ENCODE assay signal across 13 cellular contexts in the genomic region with DNA sequence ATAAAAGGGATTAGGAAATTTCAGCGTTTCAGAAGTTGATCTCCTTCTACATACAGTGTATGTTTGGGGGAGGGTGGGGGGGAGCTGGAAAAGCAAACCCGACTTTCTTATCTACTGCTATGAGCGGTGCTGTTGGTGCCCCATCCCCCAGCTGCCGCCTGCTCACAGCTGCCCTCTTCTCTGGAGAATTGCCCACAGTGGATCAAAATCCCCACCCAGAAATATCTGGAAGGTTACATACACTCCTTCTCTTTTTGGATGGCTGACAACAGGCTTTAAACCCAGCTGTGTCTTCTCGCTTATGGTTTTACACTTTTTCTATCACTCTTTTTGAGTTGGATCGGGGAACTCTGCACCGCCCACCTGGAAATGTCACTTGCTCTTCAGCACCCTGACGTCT. TPM values are rescaled to one million over a fixed set of nuclear protein-coding genes. Genes with fewer than 3 reads are reported as not detected.
DNase-seq lines count a peak whose midpoint lies in the region; TF ChIP-seq lines count a peak whose summit lies in the region.
"Had no signal": no experiment of that assay in that cellular context is flagged by ENCODE, and none has a peak within 500 bp of the region (broad histone marks: within the 10 kb centered on the region; RNA-seq: fewer than 3 reads in every experiment).

No MANE protein-coding gene starts in this region.

- H3K9me3 ChIP-seq in SJCRH30 (replicated peaks) (no peaks in the 10 kb centered on the region), esophagus squamous epithelium (no peaks in the 10 kb centered on the region)
- no peaks in the 10 kb centered on the region for H3K9me3 ChIP-seq in CD4-positive, alpha-beta memory T cell (ENCODE audit: control insufficient read depth in 1 of 2, low read length in 2 of 2)
- H3K9me3 ChIP-seq: HAP-1 had no signal

- POLR2A ChIA-PET in CD4-positive, alpha-beta memory T cell (lab: Charles Lee; ENCODE audit: partially characterized antibody), result no interaction called here

- H3K4me3 ChIP-seq in SJCRH30 (no peak overlapping the region), esophagus squamous epithelium (no peak overlapping the region)
- no peak overlapping the region for H3K4me3 ChIP-seq in CD4-positive, alpha-beta memory T cell (ENCODE audit: low read length in 2 of 2)
- H3K4me3 ChIP-seq: HAP-1 had no signal

- TF ChIP-seq POLR2A in esophagus squamous epithelium (IDR thresholded peaks at IDR 0.05), result no peak

- H3K4me3 Mint-ChIP-seq in nephron, result peak overlapping the region in 2 of 3 experiments; percentile 31 to 54
- no peak overlapping the region for H3K4me3 Mint-ChIP-seq in CD4-positive, alpha-beta memory T cell
- H3K4me3 Mint-ChIP-seq in CD14-positive monocyte, result no peak overlapping the region

- intact Hi-C loops in CD4-positive, alpha-beta memory T cell (cut with micrococcal nuclease), result no loop called here
- intact Hi-C loops in CD14-positive monocyte (cut with micrococcal nuclease) (no loop called here), esophagus squamous epithelium (cut with DNase I) (no loop called here)

- H3K4me1 Mint-ChIP-seq in nephron, result peaks cover 48% of the 10 kb centered on the region
- no peaks in the 10 kb centered on the region for H3K4me1 Mint-ChIP-seq in CD4-positive, alpha-beta memory T cell
- no peaks in the 10 kb centered on the region for H3K4me1 Mint-ChIP-seq in CD14-positive monocyte

- no peak for TF ChIP-seq CTCF in nephron (IDR thresholded peaks at IDR 0.05; ENCODE audit: unreplicated experiment in 3 of 3)
- no peak for TF ChIP-seq CTCF in CD14-positive monocyte (IDR thresholded peaks at IDR 0.05)
- TF ChIP-seq CTCF in esophagus squamous epithelium (IDR thresholded peaks at IDR 0.05), result no peak

- WGBS in esophagus squamous epithelium, 2 donors, result 15 to 22% methylated on average over 8 of the region's 8 CpGs

- peak overlapping the region; percentile 36 for H3K27ac ChIP-seq in SJCRH30
- H3K27ac ChIP-seq in CD4-positive, alpha-beta memory T cell (ENCODE audit: low read depth, low read length), result no peak overlapping the region
- H3K27ac ChIP-seq in esophagus squamous epithelium, result no peak overlapping the region
- H3K27ac ChIP-seq: 22Rv1, C4-2B had no signal

- CTCF ChIA-PET in CD4-positive, alpha-beta memory T cell (lab: Charles Lee; ENCODE audit: partially characterized antibody), result no interaction called here

- DNase-seq in NCI-H1092 treated with DMSO at 0.1 percent for 48 hours (lab: John Stamatoyannopoulos, UW) (peak; percentile 14), NCI-H1092 (lab: John Stamatoyannopoulos, UW) (no peak), SJCRH30 (peak; percentile 62 to 68), CD14-positive monocyte (ENCODE audit: low spot score) (no peak), CD1c-positive myeloid dendritic cell (ENCODE audit: extremely low spot score) (no peak), esophagus squamous epithelium (lab: John Stamatoyannopoulos, UW) (no peak)
- DNase-seq in CD4-positive, alpha-beta memory T cell, result no peak
- DNase-seq: DMS53, GF-D8 had no signal

- H3K36me3 ChIP-seq in SJCRH30 (no peaks in the 10 kb centered on the region), esophagus squamous epithelium (no peaks in the 10 kb centered on the region)
- no peaks in the 10 kb centered on the region for H3K36me3 ChIP-seq in CD4-positive, alpha-beta memory T cell (ENCODE audit: insufficient read depth, low read length)
- H3K36me3 ChIP-seq: HAP-1 had no signal

- H3K4me1 ChIP-seq in SJCRH30, result peaks cover 14% of the 10 kb centered on the region
- no peaks in the 10 kb centered on the region for H3K4me1 ChIP-seq in CD4-positive, alpha-beta memory T cell (ENCODE audit: insufficient read depth, low read length)
- H3K4me1 ChIP-seq in esophagus squamous epithelium, result peaks cover 0 to 10% (median 0%) of the 10 kb centered on the region in 3 donors
- H3K4me1 ChIP-seq: HAP-1 had no signal

- H3K36me3 Mint-ChIP-seq in nephron (ENCODE audit: low read depth) (no peaks in the 10 kb centered on the region), CD14-positive monocyte (no peaks in the 10 kb centered on the region)
- H3K36me3 Mint-ChIP-seq in CD4-positive, alpha-beta memory T cell, result no peaks in the 10 kb centered on the region

- H3K9me3 Mint-ChIP-seq in nephron, result peaks cover 10% of the 10 kb centered on the region
- peaks cover 0 to 4% (median 0%) of the 10 kb centered on the region in 8 donors for H3K9me3 Mint-ChIP-seq in CD4-positive, alpha-beta memory T cell
- peaks cover 3 to 11% (median 7%) of the 10 kb centered on the region in 7 donors for H3K9me3 Mint-ChIP-seq in CD14-positive monocyte

- H3K27me3 ChIP-seq in SJCRH30 (0 out of 2 replicates have a peak, but pooled peaks cover 3% of the 10 kb centered on the region), esophagus squamous epithelium (peaks cover 0 to 80% (median 0%) of the 10 kb centered on the region in 4 donors)
- H3K27me3 ChIP-seq in CD4-positive, alpha-beta memory T cell (ENCODE audit: insufficient read depth, low read length), result no peaks in the 10 kb centered on the region

- H3K27me3 Mint-ChIP-seq in nephron (ENCODE audit: low read depth) (peaks cover 44% of the 10 kb centered on the region), CD14-positive monocyte (ENCODE audit: low read depth in 3 of 3) (peaks cover 5 to 15% (median 9%) of the 10 kb centered on the region in 3 donors)
- peaks cover 5% of the 10 kb centered on the region in 2 donors for H3K27me3 Mint-ChIP-seq in CD4-positive, alpha-beta memory T cell

- peak overlapping the region; percentile 6 to 74 (median 12) for H3K27ac Mint-ChIP-seq in nephron
- no peak overlapping the region for H3K27ac Mint-ChIP-seq in CD4-positive, alpha-beta memory T cell
- H3K27ac Mint-ChIP-seq in CD14-positive monocyte, result no peak overlapping the region

RNA-seq across cellular contexts. Expression of gene DHCR7, which starts 56.4 kb away (rescaled TPM):
- 40.1 and 42.8 TPM in 2 replicates for total RNA-seq in SJCRH30 (2014; rRNA removed; shearing (Covaris generic))
- total RNA-seq in CD4-positive, alpha-beta memory T cell, result 10 to 100 TPM; 15.3 to 16.2 TPM
- polyA plus RNA-seq in CD4-positive, alpha-beta memory T cell, result 10 to 100 TPM; 17.7 to 18.0 TPM
- polyA plus RNA-seq in CD14-positive monocyte, result 1 to 10 TPM; 2.2 to 3.9 TPM
- 10 to 100 TPM; 22.5 to 86.1 (median 36.5) TPM for total RNA-seq in esophagus squamous epithelium

Comparison
In these comparisons a context has a peak if more than half of its experiments do, and no peak if none do; other contexts are left out.
1. DNase-seq: peak in NCI-H1092 treated with DMSO at 0.1 percent for 48 hours (single experiment) and SJCRH30 (2 of 2); none in NCI-H1092 (single experiment), CD4-positive, alpha-beta memory T cell (0 of 5), CD14-positive monocyte (single experiment), CD1c-positive myeloid dendritic cell (single experiment) and esophagus squamous epithelium (single experiment).
2. H3K27ac Mint-ChIP-seq: peak in nephron (3 of 3); none in CD4-positive, alpha-beta memory T cell (0 of 7) and CD14-positive monocyte (0 of 7).
3. H3K4me3 Mint-ChIP-seq: peak in nephron (2 of 3); none in CD4-positive, alpha-beta memory T cell (0 of 8) and CD14-positive monocyte (0 of 2).